1 cellular context compared by ENCODE assay signal in genomic region chr7:77453531-77453930, GRCh38.
TF ChIP-seq lines count a peak whose summit lies in the region.

No MANE protein-coding gene starts in this region.

TF ChIP-seq in IMR-90, 13 proteins besides CTCF, POLR2A, EP300 and RAD21:
- TF ChIP-seq CHD1 (IDR thresholded peaks at IDR 0.05; ENCODE audit: low read depth, low read length): no peak
- no peak for TF ChIP-seq MAZ (IDR thresholded peaks at IDR 0.05; ENCODE audit: borderline replicate concordance, low read depth, low read length)
- TF ChIP-seq NFE2L2 (IDR thresholded peaks at IDR 0.05; ENCODE audit: low read depth, low read length): no peak
- TF ChIP-seq RCOR1 (IDR thresholded peaks at IDR 0.05; ENCODE audit: insufficient replicate concordance, low read length): no peak
